Comparison of ENCODE assay signal across 8 cellular contexts in genomic region chr15:74620636-74621545, GRCh38. TPM values are rescaled to one million over a fixed set of nuclear protein-coding genes. Genes with fewer than 3 reads are reported as not detected.
DNase-seq lines count a peak whose midpoint lies in the region; ATAC-seq and TF ChIP-seq lines count a peak whose summit lies in the region.

No MANE protein-coding gene starts in this region.

- intact Hi-C loops in activated CD4-positive, alpha-beta T cell treated with anti-CD3 and anti-CD28 coated beads for 36 hours (cut with DNase I, micrococcal nuclease), result loop anchor here in 1 of 2 experiments (1.0 kb wide), 2 partner anchors 148 to 247 kb away; no protein-coding TSS in a partner anchor
- intact Hi-C loops in right lobe of liver (cut with DNase I), result no loop called here

- H3K4me1 Mint-ChIP-seq in activated CD4-positive, alpha-beta T cell treated with anti-CD3 and anti-CD28 coated beads for 36 hours, result peaks cover 46% of the 10 kb centered on the region

- TF ChIP-seq POLR2A in right lobe of liver (IDR thresholded peaks at IDR 0.05), result no peak

- DNase-seq in CMK (ENCODE audit: low read depth) (peak; percentile 44), NCI-H446 (lab: John Stamatoyannopoulos, UW) (peak; percentile 6 to 71), choroid plexus epithelial cell (ENCODE audit: low read depth) (peak; percentile 79), right lobe of liver (peak; percentile 83 to 94 (median 90)), OCI-M2 (lab: John Stamatoyannopoulos, UW; ENCODE audit: unreplicated experiment) (no peak)
- peak; percentile 90 for DNase-seq in activated CD4-positive, alpha-beta T cell treated with anti-CD3 and anti-CD28 coated beads for 36 hours
- DNase-seq in stimulated activated CD8-positive, alpha-beta memory T cell treated with anti-CD3 and anti-CD28 coated beads, Interleukin-12 subunit alpha, Interleukin-12 subunit beta, amount 100 ng/mL, for 1 hour (ENCODE audit: low read depth), result peak; percentile 40

- no peaks in the 10 kb centered on the region for H3K9me3 ChIP-seq in right lobe of liver

- POLR2A ChIA-PET in activated CD4-positive, alpha-beta T cell treated with anti-CD3 and anti-CD28 coated beads for 36 hours (lab: Charles Lee), result no interaction called here

- peaks cover 0 to 31% (median 5%) of the 10 kb centered on the region in 4 donors for H3K4me1 ChIP-seq in right lobe of liver

- H3K36me3 Mint-ChIP-seq in activated CD4-positive, alpha-beta T cell treated with anti-CD3 and anti-CD28 coated beads for 36 hours (ENCODE audit: low read depth), result peaks cover 72% of the 10 kb centered on the region

- 24% methylated on average over 9 of the region's 23 CpGs for WGBS in right lobe of liver (ENCODE audit: insufficient coverage, low coverage, low lambda C conversion rate, missing lambda C conversion rate)

- no peaks in the 10 kb centered on the region for H3K27me3 ChIP-seq in right lobe of liver

- H3K27ac ChIP-seq in right lobe of liver, result no peak overlapping the region

- ATAC-seq in GM21619 (IDR thresholded peaks at IDR 0.05; ENCODE audit: unreplicated experiment) (peak; percentile 50), right lobe of liver (peak; percentile 83 to 89 (median 87))
- ATAC-seq in activated CD4-positive, alpha-beta T cell treated with anti-CD3 and anti-CD28 coated beads for 36 hours, result peak; percentile 97

- H3K4me3 Mint-ChIP-seq in activated CD4-positive, alpha-beta T cell treated with anti-CD3 and anti-CD28 coated beads for 36 hours, result no peak overlapping the region

- no peaks in the 10 kb centered on the region for H3K27me3 Mint-ChIP-seq in activated CD4-positive, alpha-beta T cell treated with anti-CD3 and anti-CD28 coated beads for 36 hours

- H3K4me3 ChIP-seq in choroid plexus epithelial cell (ENCODE audit: low read depth, low read length) (no peak overlapping the region), right lobe of liver (no peak overlapping the region)

- H3K9me3 Mint-ChIP-seq in activated CD4-positive, alpha-beta T cell treated with anti-CD3 and anti-CD28 coated beads for 36 hours (ENCODE audit: low read depth), result no peaks in the 10 kb centered on the region

- CTCF ChIA-PET in activated CD4-positive, alpha-beta T cell treated with anti-CD3 and anti-CD28 coated beads for 36 hours (lab: Charles Lee), result interaction anchor here (0.5 to 13.6 kb wide), 29 partner anchors 10 to 329 kb away, joined by 3 to 170 read pairs (median 4); no protein-coding TSS in a partner anchor

- peaks cover 7 to 70% (median 42%) of the 10 kb centered on the region in 4 donors for H3K36me3 ChIP-seq in right lobe of liver

- H3K27ac Mint-ChIP-seq in activated CD4-positive, alpha-beta T cell treated with anti-CD3 and anti-CD28 coated beads for 36 hours, result peak overlapping the region; percentile 80

- TF ChIP-seq CTCF in choroid plexus epithelial cell (conservative IDR thresholded peaks at IDR 0.05; ENCODE audit: low read depth, low read length), result peak; percentile 96
- peak; percentile 77 to 90 (median 86) for TF ChIP-seq CTCF in right lobe of liver (IDR thresholded peaks at IDR 0.05)

RNA-seq across cellular contexts. Expression of gene CLK3, which starts 5.3 kb away (rescaled TPM):
- 100 to 1,000 TPM; 130 to 175 TPM for total RNA-seq in activated CD4-positive, alpha-beta T cell treated with anti-CD3 and anti-CD28 coated beads for 36 hours
- total RNA-seq in right lobe of liver, result 10 to 100 TPM; 27.8 to 44.1 (median 33.2) TPM
